In the genomic region with DNA sequence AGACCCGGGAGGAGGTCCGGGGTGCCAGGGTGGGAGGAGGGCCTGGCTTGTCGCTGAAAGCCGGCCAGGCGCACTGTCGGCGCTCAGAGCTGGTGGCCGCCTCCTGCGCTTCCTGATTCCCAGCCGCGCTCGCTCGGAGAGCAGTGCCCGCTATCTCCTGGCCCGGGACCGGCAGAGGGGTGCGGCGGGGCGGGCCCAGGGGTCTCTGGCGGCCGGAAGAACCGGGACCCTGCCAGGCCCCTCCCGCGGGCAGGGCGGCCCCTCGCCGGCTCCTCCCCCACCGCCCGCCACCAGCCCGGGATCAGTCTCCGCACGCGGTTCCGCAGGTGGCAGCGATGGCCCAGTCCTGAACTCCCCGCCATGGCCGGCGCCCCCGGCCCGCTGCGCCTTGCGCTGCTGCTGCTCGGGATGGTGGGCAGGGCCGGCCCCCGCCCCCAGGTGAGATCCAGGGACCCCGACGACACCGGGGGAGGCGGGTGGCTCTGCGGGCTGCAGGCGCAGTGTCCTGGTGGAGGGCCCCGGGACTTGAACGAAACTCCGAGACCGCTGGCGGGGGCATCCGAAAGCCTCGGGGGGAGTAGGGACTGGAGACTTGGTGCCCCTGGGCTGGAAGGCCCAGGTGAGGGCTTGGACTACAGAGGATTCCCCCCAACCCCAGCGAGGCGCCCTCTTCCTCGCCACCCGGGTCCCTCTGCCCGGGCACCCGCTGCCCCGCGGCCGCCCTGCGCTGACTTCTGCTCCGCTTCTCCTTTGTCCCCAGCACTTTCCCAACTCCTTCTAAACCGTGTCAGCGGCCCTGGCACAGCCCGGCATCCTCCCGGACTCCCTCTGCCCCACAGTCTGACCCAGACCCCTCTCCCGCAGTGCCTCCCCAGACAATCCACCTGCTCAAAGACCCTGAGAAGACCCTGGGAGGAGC, we compare ENCODE assay signal across 10 cellular contexts. TPM values are rescaled to one million over a fixed set of nuclear protein-coding genes. Genes with fewer than 3 reads are reported as not detected.
DNase-seq lines count a peak whose midpoint lies in the region; ATAC-seq and TF ChIP-seq lines count a peak whose summit lies in the region.
"Had no signal": no experiment of that assay in that cellular context is flagged by ENCODE, and none has a peak within 500 bp of the region (broad histone marks: within the 10 kb centered on the region; RNA-seq: fewer than 3 reads in every experiment).

A gene (plus strand): TSS at position 301 of the 919 bp plus-strand sequence. CDS start 60 bp downstream, at position 361.

- peaks cover 3% of the 10 kb centered on the region; the same call in 1 of the 2 replicates for H3K4me1 ChIP-seq in H9 (ENCODE audit: insufficient read depth, low read length)
- peaks cover 35% of the 10 kb centered on the region for H3K4me1 ChIP-seq in left ventricle myocardium inferior
- H3K4me1 ChIP-seq in psoas muscle = no peaks in the 10 kb centered on the region
- no peaks in the 10 kb centered on the region for H3K4me1 ChIP-seq in uterus

- H2AK5ac ChIP-seq in H9 (ENCODE audit: insufficient read length, low read length) = no peak within 1 kb of the TSS

- TF ChIP-seq CTCF in H9 (conservative IDR thresholded peaks at IDR 0.05) (no peak; the same call in 2 of the 3 replicates), left ventricle myocardium inferior (IDR thresholded peaks at IDR 0.05; ENCODE audit: borderline replicate concordance) (no peak), psoas muscle (IDR thresholded peaks at IDR 0.05) (no peak), uterus (IDR thresholded peaks at IDR 0.05) (no peak), GM13976 (IDR thresholded peaks at IDR 0.05; ENCODE audit: borderline replicate concordance, control extremely low read depth, extremely low read depth, insufficient read depth, missing control alignments) (no peak)

- no peak within 1 kb of the TSS for H2BK5ac ChIP-seq in H9 (ENCODE audit: insufficient read length, low read length)

- peak within 1 kb of the TSS; percentile 74 to 84 for H3K4me3 Mint-ChIP-seq in H9

- H3K9me3 Mint-ChIP-seq in H9 = no peaks in the 10 kb centered on the region

- H3K36me3 ChIP-seq in left ventricle myocardium inferior (no peaks in the 10 kb centered on the region), psoas muscle (ENCODE audit: insufficient read depth in 1 of 2, low read depth in 1 of 2) (no peaks in the 10 kb centered on the region), uterus (no peaks in the 10 kb centered on the region)

- H3K56ac ChIP-seq in H9 (ENCODE audit: insufficient read length, low read depth, low read length) = no peak within 1 kb of the TSS

- H3K27me3 ChIP-seq in H9 (ENCODE audit: insufficient read depth, low read length) = peaks cover 21% of the 10 kb centered on the region; the same call in 1 of the 2 replicates
- peaks cover 41% of the 10 kb centered on the region for H3K27me3 ChIP-seq in left ventricle myocardium inferior (ENCODE audit: low read depth)
- H3K27me3 ChIP-seq in psoas muscle (ENCODE audit: insufficient read depth in 3 of 3, low read length in 2 of 3) = peaks cover 0 to 44% (median 10%) of the 10 kb centered on the region in 3 donors
- peaks cover 0 to 4% of the 10 kb centered on the region in 2 donors for H3K27me3 ChIP-seq in uterus

- H3T11ph ChIP-seq in H9 (ENCODE audit: low read length) = no peak within 1 kb of the TSS

- H3K27ac Mint-ChIP-seq in H9 = no peak within 1 kb of the TSS

- no peak within 1 kb of the TSS for H4K8ac ChIP-seq in H9 (replicated peaks; ENCODE audit: insufficient read length, low read depth, low read length)

- intact Hi-C loops in left ventricle myocardium inferior (cut with micrococcal nuclease) (no loop called here), psoas muscle (cut with DNase I) (no loop called here), uterus (cut with DNase I; ENCODE audit: low total_unique reads) (no loop called here)

- peak within 1 kb of the TSS; percentile 1 for H3K9ac ChIP-seq in H9 (ENCODE audit: extremely low read depth, insufficient read length, low read length)

- H3K36me3 Mint-ChIP-seq in H9 (ENCODE audit: insufficient read depth in 1 of 3, low read depth in 3 of 3) = no peaks in the 10 kb centered on the region

- no peak within 1 kb of the TSS for H4K5ac ChIP-seq in H9 (ENCODE audit: insufficient read length, low read depth, low read length)

- peaks cover 11 to 21% of the 10 kb centered on the region in 2 experiments for H3K4me1 Mint-ChIP-seq in H9

- H3K79me1 ChIP-seq in H9 (ENCODE audit: insufficient read depth, low read depth, low read length, poor library complexity, severe bottlenecking) = no peaks in the 10 kb centered on the region

- H3K79me2 ChIP-seq in H9 (ENCODE audit: insufficient read depth, low read length) = no peaks in the 10 kb centered on the region

- H3K27me3 Mint-ChIP-seq in H9 (ENCODE audit: low read depth) = peaks cover 71% of the 10 kb centered on the region

- H4K91ac ChIP-seq in H9 (ENCODE audit: insufficient read length, low read depth, low read length) = no peak within 1 kb of the TSS

- H3K9me3 ChIP-seq in H9 (ENCODE audit: control insufficient read depth, low read depth, low read length) (no peaks in the 10 kb centered on the region), left ventricle myocardium inferior (replicated peaks) (no peaks in the 10 kb centered on the region), psoas muscle (no peaks in the 10 kb centered on the region), uterus (no peaks in the 10 kb centered on the region)

- no peak within 1 kb of the TSS for H3K27ac ChIP-seq in H9 (ENCODE audit: insufficient read length, low read depth, low read length)
- H3K27ac ChIP-seq in left ventricle myocardium inferior (replicated peaks) = peak within 1 kb of the TSS; percentile 63
- H3K27ac ChIP-seq in psoas muscle = no peak within 1 kb of the TSS
- H3K27ac ChIP-seq in uterus = no peak within 1 kb of the TSS

- H2BK12ac ChIP-seq in H9 (ENCODE audit: insufficient read length, low read depth, low read length) = no peak within 1 kb of the TSS

- H2AFZ ChIP-seq in H9 (ENCODE audit: low read length) = no peak within 1 kb of the TSS

- no peak within 1 kb of the TSS for H3K18ac ChIP-seq in H9 (ENCODE audit: insufficient read length, low read depth, low read length)

- WGBS in H9 (ENCODE audit: extremely low coverage, insufficient read length, low lambda C conversion rate) = no CpG with 5 or more reads among the region's 74 CpGs
- 2 to 4% (median 3%) methylated on average over 60 to 74 of the region's 74 CpGs for WGBS in psoas muscle, 3 donors

- peak within 1 kb of the TSS; percentile 70 for H3K4me3 ChIP-seq in left ventricle myocardium inferior
- H3K4me3 ChIP-seq in psoas muscle = peak within 1 kb of the TSS; percentile 59
- H3K4me3 ChIP-seq in uterus = no peak within 1 kb of the TSS

- peaks cover 9% of the 10 kb centered on the region for H3K23me2 ChIP-seq in H9 (ENCODE audit: insufficient read length, low read depth, low read length, poor library complexity, severe bottlenecking)

- no peak for TF ChIP-seq POLR2A in uterus (IDR thresholded peaks at IDR 0.05)

- DNase-seq in H9 = peak; percentile 56
- DNase-seq in activated CD4-positive, alpha-beta T cell treated with anti-CD3 and anti-CD28 coated beads, Interleukin-2, amount 50 U/mL, for 4 hours = peak; percentile 1 to 4
- peak; percentile 28 for DNase-seq in left ventricle myocardium inferior
- no peak for DNase-seq in psoas muscle
- DNase-seq in SW 1271 (lab: John Stamatoyannopoulos, UW) = no peak
- no peak for DNase-seq in NCI-H187 treated with DMSO at 0.1 percent for 48 hours (lab: John Stamatoyannopoulos, UW)
- no peak for DNase-seq in uterus
- no peak for DNase-seq in GM13976 (ENCODE audit: low spot score)
- DNase-seq: erythroblast, NCI-H226 had no signal

- no peak within 1 kb of the TSS for H3K4ac ChIP-seq in H9 (ENCODE audit: low read depth, low read length)

- H3K4me2 ChIP-seq in H9 (ENCODE audit: insufficient read depth, insufficient read length, low read length) = peak within 1 kb of the TSS; percentile 51

- in situ Hi-C loops in GM13976 (cut with MboI; ENCODE audit: low sequenced_read_pairs, unreplicated experiment) = no loop called here

- H3K14ac ChIP-seq in H9 (ENCODE audit: insufficient read depth, low read length) = peak within 1 kb of the TSS; percentile 76

- no peak within 1 kb of the TSS for H2BK15ac ChIP-seq in H9 (ENCODE audit: low read depth, low read length)

- no peak within 1 kb of the TSS for H2BK20ac ChIP-seq in H9 (ENCODE audit: low read depth, low read length, poor library complexity, severe bottlenecking)

- ATAC-seq in psoas muscle = peak in 3 of 4 donors; percentile 19 to 40 (median 36)

- H3K23ac ChIP-seq in H9 (ENCODE audit: insufficient read length, low read depth, low read length) = no peak within 1 kb of the TSS

- H2BK120ac ChIP-seq in H9 (ENCODE audit: low read depth, low read length, poor library complexity, severe bottlenecking) = no peak within 1 kb of the TSS

- H4K20me1 ChIP-seq in H9 (ENCODE audit: control insufficient read depth, insufficient read depth, insufficient read length) = no peaks in the 10 kb centered on the region

RNA-seq across cellular contexts. Expression of the gene that starts here (rescaled TPM):
- total RNA-seq in H9 (2021) = 0.85 and 1.0 TPM in 2 replicates
- total RNA-seq in left ventricle myocardium inferior = 7.5 TPM
- total RNA-seq in psoas muscle = not detected
- polyA plus RNA-seq in psoas muscle = not detected
- under 1 TPM in 1 of 4 donors, not detected in 3; 0.55 TPM for total RNA-seq in uterus

Comparison
In these comparisons a context has a peak if more than half of its experiments do, and no peak if none do; other contexts are left out.
1. Peak in ATAC-seq and H3K4me3 ChIP-seq in psoas muscle; RNA of the gene not detected or under 1 TPM.
2. DNase-seq: peak in H9 (single experiment), activated CD4-positive, alpha-beta T cell treated with anti-CD3 and anti-CD28 coated beads, Interleukin-2, amount 50 U/mL, for 4 hours (2 of 2) and left ventricle myocardium inferior (single experiment); none in psoas muscle (0 of 2), SW 1271 (0 of 2), NCI-H187 treated with DMSO at 0.1 percent for 48 hours (single experiment), uterus (0 of 2) and GM13976 (single experiment).